In the genomic region with DNA sequence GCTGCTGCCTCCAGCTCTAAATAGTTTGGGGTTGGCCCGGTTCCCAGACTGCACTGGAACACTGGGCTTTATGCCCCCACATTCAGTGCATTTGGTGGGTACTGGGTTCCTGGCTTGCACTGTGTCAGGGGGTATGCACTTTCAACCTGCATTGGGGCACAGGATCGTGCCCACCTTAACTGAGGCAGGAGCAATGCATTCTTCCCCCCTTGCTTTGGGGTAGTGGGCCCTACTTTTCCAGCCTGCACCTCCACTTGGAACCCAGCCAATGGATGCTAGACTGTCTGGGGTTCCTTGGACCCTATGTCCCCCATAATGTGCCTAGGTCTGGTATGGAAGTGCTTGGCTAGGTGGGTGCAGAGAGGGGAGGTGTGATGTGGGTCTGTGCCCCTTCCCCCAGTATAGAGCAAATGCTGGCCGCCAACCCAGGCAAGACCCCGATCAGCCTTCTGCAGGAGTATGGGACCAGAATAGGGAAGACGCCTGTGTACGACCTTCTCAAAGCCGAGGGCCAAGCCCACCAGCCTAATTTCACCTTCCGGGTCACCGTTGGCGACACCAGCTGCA, we compare ENCODE assay signal across 9 cellular contexts. TPM values are rescaled to one million over a fixed set of nuclear protein-coding genes. Genes with fewer than 3 reads are reported as not detected.
A peak's percentile ranks its signal among the peaks of the same experiment; 100 is the strongest.
DNase-seq lines count a peak whose midpoint lies in the region; ATAC-seq and TF ChIP-seq lines count a peak whose summit lies in the region.
"Had no signal": no experiment of that assay in that cellular context is flagged by ENCODE, and none has a peak within 500 bp of the region (broad histone marks: within the 10 kb centered on the region; RNA-seq: fewer than 3 reads in every experiment).

No MANE protein-coding gene starts in this region.

- H4K20me1 ChIP-seq in mammary epithelial cell (ENCODE audit: insufficient read depth, low read length) = no peaks in the 10 kb centered on the region

- in situ Hi-C loops in mammary epithelial cell (cut with MboI; ENCODE audit: low sequenced_read_pairs in 2 of 2) = no loop called here

- ATAC-seq in GM19397 (IDR thresholded peaks at IDR 0.05; ENCODE audit: unreplicated experiment) = no peak
- ATAC-seq in left lobe of liver = no peak

- H3K36me3 ChIP-seq in A673 (ENCODE audit: insufficient read depth, low read length, poor library complexity, severe bottlenecking) = peaks cover 28% of the 10 kb centered on the region
- peaks cover 34% of the 10 kb centered on the region for H3K36me3 ChIP-seq in HUES64 (ENCODE audit: insufficient read depth, low read length)
- no peaks in the 10 kb centered on the region for H3K36me3 ChIP-seq in mammary epithelial cell (ENCODE audit: insufficient read depth, low read length)
- H3K36me3 ChIP-seq in mucosa of stomach (ENCODE audit: control insufficient read depth, insufficient read depth, low read length) = no peaks in the 10 kb centered on the region

- H3K4me3 ChIP-seq in A673 (ENCODE audit: low read depth, low read length, poor library complexity, severe bottlenecking) (peak overlapping the region; percentile 54), HUES64 (ENCODE audit: low read length) (peak overlapping the region; percentile 70), mammary epithelial cell (replicated peaks in 1 of 3; ENCODE audit: insufficient read depth in 1 of 3, low read depth in 2 of 3, low read length in 3 of 3) (peak overlapping the region; percentile 63 to 72 (median 71)), mucosa of stomach (ENCODE audit: low read length) (peak overlapping the region; percentile 68)

- TF ChIP-seq CTCF in A673 (conservative IDR thresholded peaks at IDR 0.05; ENCODE audit: low read depth, low read length) = no peak
- TF ChIP-seq CTCF in mammary epithelial cell (conservative IDR thresholded peaks at IDR 0.05 in 1 of 2, IDR thresholded peaks at IDR 0.05 in 1 of 2; ENCODE audit: extremely low read depth in 1 of 2, insufficient read depth in 1 of 2, low read depth in 1 of 2, low read length in 2 of 2) = no peak

- CTCF ChIA-PET in A673 (lab: Charles Lee) (interaction anchor here (0.7 to 1.3 kb wide), 3 partner anchors 80 to 180 kb away, joined by 3 to 5 read pairs (median 3); partner anchors contain the start of gene AAAS), mammary epithelial cell (lab: Charles Lee; ENCODE audit: low non-redundant PET) (interaction anchor here (0.6 to 0.9 kb wide), 4 partner anchors 25 to 362 kb away, joined by 3 read pairs; no protein-coding TSS in a partner anchor)

- peak overlapping the region; percentile 98 for H3K27ac ChIP-seq in A673 (ENCODE audit: low read depth, low read length, poor library complexity, severe bottlenecking)
- peak overlapping the region; percentile 92 for H3K27ac ChIP-seq in HUES64 (ENCODE audit: low read depth, low read length)
- H3K27ac ChIP-seq in mammary epithelial cell (ENCODE audit: insufficient read depth, low read depth, low read length) = peak overlapping the region; percentile 69

- intact Hi-C loops in A673 (cut with micrococcal nuclease; ENCODE audit: unreplicated experiment) = loop anchor here (2.0 to 10.0 kb wide), 2 partner anchors 177 to 773 kb away; no protein-coding TSS in a partner anchor
- intact Hi-C loops in mammary epithelial cell (cut with micrococcal nuclease) = loop anchor here (2.0 kb wide), 1 partner anchor 177 kb away; no protein-coding TSS in a partner anchor

- peaks cover 20% of the 10 kb centered on the region for H3K79me2 ChIP-seq in mammary epithelial cell (ENCODE audit: insufficient read depth, low read length)

- DNase-seq in A673 (ENCODE audit: low spot score) (no peak), mammary epithelial cell (no peak), left lobe of liver (ENCODE audit: low spot score) (no peak), 8988T (no peak), glomerular visceral epithelial cell (ENCODE audit: extremely low spot score) (no peak)

- WGBS in HUES64 = 79% methylated on average over 10 of the region's 10 CpGs
- 59% methylated on average over 8 of the region's 10 CpGs for WGBS in mammary epithelial cell (ENCODE audit: low coverage, missing lambda C conversion rate)

- peak overlapping the region; percentile 93 for H2AFZ ChIP-seq in mammary epithelial cell (ENCODE audit: low read depth, low read length)

- peaks cover 37% of the 10 kb centered on the region for H3K4me1 ChIP-seq in A673 (ENCODE audit: insufficient read depth, low read length, poor library complexity, severe bottlenecking)
- H3K4me1 ChIP-seq in HUES64 (ENCODE audit: insufficient read depth, low read length) = peaks cover 24% of the 10 kb centered on the region
- peaks cover 33% of the 10 kb centered on the region for H3K4me1 ChIP-seq in mammary epithelial cell (ENCODE audit: insufficient read depth, low read length)
- peaks cover 25% of the 10 kb centered on the region for H3K4me1 ChIP-seq in mucosa of stomach (ENCODE audit: control insufficient read depth, insufficient read depth, low read length)

- TSS peak; percentile 68 for BruUV-seq in A673 (replicated peaks; lab: Mats Ljungman, UMichigan)
- BruUV-seq in mammary epithelial cell (replicated peaks; lab: Mats Ljungman, UMichigan) = TSS peak; percentile 86

- H3K9ac ChIP-seq in HUES64 (ENCODE audit: low read depth, low read length) (peak overlapping the region; percentile 92), mammary epithelial cell (ENCODE audit: insufficient read depth, low read length) (peak overlapping the region; percentile 76), mucosa of stomach (ENCODE audit: low read length) (peak overlapping the region; percentile 81)

- H3K4me2 ChIP-seq in mammary epithelial cell (ENCODE audit: insufficient read depth, low read depth, low read length) = peak overlapping the region; percentile 88

- dilution Hi-C loops in mammary epithelial cell (cut with HindIII; ENCODE audit: low sequenced_read_pairs) = no loop called here

- H3K27me3 ChIP-seq in A673 (replicated peaks; ENCODE audit: insufficient read depth, low read depth, low read length, poor library complexity) (no peaks in the 10 kb centered on the region), HUES64 (ENCODE audit: insufficient read depth, low read length) (no peaks in the 10 kb centered on the region), mammary epithelial cell (ENCODE audit: insufficient read depth, low read length) (no peaks in the 10 kb centered on the region), mucosa of stomach (ENCODE audit: control insufficient read depth, insufficient read depth, low read length) (no peaks in the 10 kb centered on the region)

- POLR2A ChIA-PET in A673 (lab: Charles Lee; ENCODE audit: low non-redundant PET) = interaction anchor here (0.5 to 1.0 kb wide), 5 partner anchors 44 to 181 kb away, joined by 3 to 7 read pairs (median 5); partner anchors contain the start of genes AAAS and SP1

- H3K9me3 ChIP-seq in A673 (ENCODE audit: low read depth, low read length, poor library complexity, severe bottlenecking) = no peaks in the 10 kb centered on the region
- no peaks in the 10 kb centered on the region for H3K9me3 ChIP-seq in HUES64 (ENCODE audit: insufficient read depth, low read depth, low read length)
- H3K9me3 ChIP-seq in mammary epithelial cell (replicated peaks; ENCODE audit: insufficient read depth, low read length) = no peaks in the 10 kb centered on the region
- H3K9me3 ChIP-seq in mucosa of stomach (ENCODE audit: control insufficient read depth, low read length) = no peaks in the 10 kb centered on the region

RNA-seq across cellular contexts. Expression of gene TARBP2, which starts 0.6 kb away (rescaled TPM):
- total RNA-seq in A673 (2021) (62.4 and 70.9 TPM in 2 replicates), mammary epithelial cell (10 to 100 TPM; 21.2 to 32.2 TPM), left lobe of liver (22.3 TPM)
- 58.7 TPM for polyA plus RNA-seq in HUES64 (2013, experiment 1 of 2)
- polyA plus RNA-seq in HUES64 (2013, experiment 2 of 2) = 51.9 TPM
- polyA plus RNA-seq in mammary epithelial cell = 36.3 TPM
- polyA minus RNA-seq in mammary epithelial cell = 16.7 TPM

RNA-seq across cellular contexts. Expression of gene MAP3K12, which starts 2.4 kb away (rescaled TPM):
- 11.6 and 15.9 TPM in 2 replicates for total RNA-seq in A673 (2021)
- 13.1 TPM for polyA plus RNA-seq in HUES64 (2013, experiment 1 of 2)
- 11.2 TPM for polyA plus RNA-seq in HUES64 (2013, experiment 2 of 2)
- total RNA-seq in mammary epithelial cell = 10 to 100 TPM; 10.3 to 19.0 TPM
- 12.3 TPM for polyA plus RNA-seq in mammary epithelial cell
- polyA minus RNA-seq in mammary epithelial cell = 42.1 TPM
- 1.4 TPM for total RNA-seq in left lobe of liver

RNA-seq across cellular contexts. Expression of gene NPFF, which starts 5.6 kb away (rescaled TPM):
- total RNA-seq in A673 (2021) = not detected in 2 replicates
- 0.45 TPM for polyA plus RNA-seq in HUES64 (2013, experiment 1 of 2)
- not detected for polyA plus RNA-seq in HUES64 (2013, experiment 2 of 2)
- not detected for total RNA-seq in mammary epithelial cell
- polyA plus RNA-seq in mammary epithelial cell = not detected
- not detected for polyA minus RNA-seq in mammary epithelial cell
- not detected for total RNA-seq in left lobe of liver
- total RNA-seq: T-helper 2 cell treated with Interferon-gamma antibody and Interleukin-4, amounts not matched to agents 100 ng/mL and 5 ng/mL, for 36 hours had no signal

RNA-seq across cellular contexts. Expression of gene PCBP2, which starts 49.8 kb away (rescaled TPM):
- total RNA-seq in A673 (2021) = 1,194 and 1,215 TPM in 2 replicates
- polyA plus RNA-seq in HUES64 (2013, experiment 1 of 2) = 672 TPM
- polyA plus RNA-seq in HUES64 (2013, experiment 2 of 2) = 709 TPM
- total RNA-seq in mammary epithelial cell = 100 to 1,000 TPM; 187 to 654 TPM
- polyA plus RNA-seq in mammary epithelial cell = 202 TPM
- 842 TPM for polyA minus RNA-seq in mammary epithelial cell
- total RNA-seq in left lobe of liver = 338 TPM
